In genomic region chr17:80036715-80037477, GRCh38 we compare ENCODE assay signal across 8 cellular contexts. TPM values are rescaled to one million over a fixed set of nuclear protein-coding genes. Genes with fewer than 3 reads are reported as not detected.
A peak's percentile ranks its signal among the peaks of the same experiment; 100 is the strongest.
DNase-seq lines count a peak whose midpoint lies in the region; ATAC-seq, FAIRE-seq and TF ChIP-seq lines count a peak whose summit lies in the region.

No MANE protein-coding gene starts in this region.

- no peaks in the 10 kb centered on the region for H3K9me2 ChIP-seq in neural cell (ENCODE audit: insufficient read depth, low read length)

- intact Hi-C loops in aorta (cut with DNase I), result loop anchor here in 1 of 2 donors (2.0 kb wide), 1 partner anchor 34 kb away; no protein-coding TSS in a partner anchor

- peaks cover 10% of the 10 kb centered on the region for H3K4me1 Mint-ChIP-seq in activated T-cell treated with anti-CD3 and anti-CD28 coated beads, Interleukin-2, amount 50 U/mL, for 4 hours (ENCODE audit: low read depth)

- TF ChIP-seq EP300 in neural cell (conservative IDR thresholded peaks at IDR 0.05; ENCODE audit: poor library complexity, severe bottlenecking), result no peak

- H3K27me3 ChIP-seq in neural cell (ENCODE audit: insufficient read depth, low read depth, low read length) (no peaks in the 10 kb centered on the region), aorta (ENCODE audit: control insufficient read depth in 1 of 2, insufficient read depth in 2 of 2, low read length in 1 of 2) (no peaks in the 10 kb centered on the region)

- FAIRE-seq in RCC 7860 (lab: Jason Lieb, UNC), result no peak

- H3K79me2 ChIP-seq in neural cell (replicated peaks; ENCODE audit: insufficient read depth, low read length), result peaks cover 40% of the 10 kb centered on the region

- peaks cover 9% of the 10 kb centered on the region for H3K27me3 Mint-ChIP-seq in activated T-cell treated with anti-CD3 and anti-CD28 coated beads, Interleukin-2, amount 50 U/mL, for 4 hours (ENCODE audit: low read depth)

- H4K20me1 ChIP-seq in neural cell (ENCODE audit: insufficient read depth), result no peaks in the 10 kb centered on the region

- H3K4me3 Mint-ChIP-seq in activated T-cell treated with anti-CD3 and anti-CD28 coated beads, Interleukin-2, amount 50 U/mL, for 4 hours, result peak overlapping the region; percentile 85

- H3K9ac ChIP-seq in neural cell (ENCODE audit: low read length), result peak overlapping the region; percentile 99

- no peaks in the 10 kb centered on the region for H3K9me3 Mint-ChIP-seq in activated T-cell treated with anti-CD3 and anti-CD28 coated beads, Interleukin-2, amount 50 U/mL, for 4 hours

- peak overlapping the region; percentile 80 for H3K4me3 ChIP-seq in fibroblast of pulmonary artery (replicated peaks; ENCODE audit: low read depth, low read length)
- peak overlapping the region; percentile 92 for H3K4me3 ChIP-seq in neural cell (ENCODE audit: low read length)
- peak overlapping the region; percentile 42 to 98 for H3K4me3 ChIP-seq in aorta (ENCODE audit: low read length in 2 of 2)

- no peaks in the 10 kb centered on the region for H3K36me3 ChIP-seq in neural cell (ENCODE audit: insufficient read depth, low read length)
- H3K36me3 ChIP-seq in aorta (ENCODE audit: control insufficient read depth in 1 of 2, insufficient read depth in 2 of 2, low read length in 1 of 2), result no peaks in the 10 kb centered on the region

- H3K36me3 Mint-ChIP-seq in activated T-cell treated with anti-CD3 and anti-CD28 coated beads, Interleukin-2, amount 50 U/mL, for 4 hours (ENCODE audit: insufficient read depth), result no peaks in the 10 kb centered on the region

- TF ChIP-seq RAD21 in neural cell (conservative IDR thresholded peaks at IDR 0.05), result peak; percentile 48

- TF ChIP-seq CTCF in fibroblast of pulmonary artery (IDR thresholded peaks at IDR 0.05; ENCODE audit: low read length, missing control alignments) (no peak), neural cell (IDR thresholded peaks at IDR 0.05; ENCODE audit: poor library complexity, severe bottlenecking) (no peak)

- H3K4me1 ChIP-seq in aorta (ENCODE audit: control insufficient read depth in 1 of 2, insufficient read depth in 2 of 2, low read length in 2 of 2), result no peaks in the 10 kb centered on the region

- DNase-seq in NCI-H2227 treated with DMSO at 0.1 percent for 48 hours (lab: John Stamatoyannopoulos, UW), result peak; percentile 82
- DNase-seq in activated T-cell treated with anti-CD3 and anti-CD28 coated beads, Interleukin-2, amount 50 U/mL, for 4 hours, result no peak
- DNase-seq in fibroblast of pulmonary artery (ENCODE audit: low read depth), result peak; percentile 24
- DNase-seq in aorta, result peak in 1 of 2 donors; percentile 82
- DNase-seq in RCC 7860 (ENCODE audit: low spot score), result no peak

- H3K9me3 ChIP-seq in neural cell (ENCODE audit: low read length) (no peaks in the 10 kb centered on the region), aorta (ENCODE audit: control insufficient read depth, low read length) (no peaks in the 10 kb centered on the region)

- H3K27ac ChIP-seq in neural cell (ENCODE audit: low read length) (peak overlapping the region; percentile 99), aorta (ENCODE audit: low read depth in 1 of 2, low read length in 2 of 2) (peak overlapping the region in 1 of 2 donors; percentile 12)

- peak overlapping the region; percentile 89 for H3K4me2 ChIP-seq in neural cell (ENCODE audit: low read length)

- no peaks in the 10 kb centered on the region for H3F3A ChIP-seq in neural cell (ENCODE audit: insufficient read depth, low read length, poor library complexity, severe bottlenecking)

- 1 to 2% methylated on average over 44 to 52 of the region's 52 CpGs for WGBS in aorta, 2 donors

- H2AFZ ChIP-seq in neural cell (ENCODE audit: low read depth, low read length), result peak overlapping the region; percentile 34

- peak; percentile 9 for ATAC-seq in GM19035 (IDR thresholded peaks at IDR 0.05; ENCODE audit: unreplicated experiment)
- ATAC-seq in activated T-cell treated with anti-CD3 and anti-CD28 coated beads, Interleukin-2, amount 50 U/mL, for 4 hours, result peak; percentile 15 to 23
- peak; percentile 55 for ATAC-seq in aorta (ENCODE audit: low FRiP score)
- no peak for ATAC-seq in HG03175 (IDR thresholded peaks at IDR 0.05; ENCODE audit: unreplicated experiment)

TF ChIP-seq in neural cell, 6 proteins besides CTCF, POLR2A, EP300 and RAD21:
- TF ChIP-seq EZH2 (IDR thresholded peaks at IDR 0.05; ENCODE audit: borderline replicate concordance, insufficient read depth, low read length, poor library complexity, severe bottlenecking) (no peak), SMC3 (conservative IDR thresholded peaks at IDR 0.05; ENCODE audit: poor library complexity) (peak; percentile 53), REST (IDR thresholded peaks at IDR 0.05; ENCODE audit: borderline replicate concordance) (peak; percentile 20), TAF1 (IDR thresholded peaks at IDR 0.05; ENCODE audit: low read depth) (no peak), MXI1 (conservative IDR thresholded peaks at IDR 0.05; ENCODE audit: poor library complexity, severe bottlenecking) (peak; percentile 88), POLR2AphosphoS5 (IDR thresholded peaks at IDR 0.05) (no peak)

RNA-seq across cellular contexts. Expression of gene CCDC40, which starts 0.5 kb away (rescaled TPM):
- total RNA-seq in activated T-cell treated with anti-CD3 and anti-CD28 coated beads, Interleukin-2, amount 50 U/mL, for 4 hours, result under 1 TPM; 0.25 to 0.98 (median 0.29) TPM
- polyA plus RNA-seq in neural cell, result 5.5 and 15.0 TPM in 2 replicates
- polyA minus RNA-seq in neural cell, result 18.0 and 24.1 TPM in 2 replicates
- total RNA-seq in aorta, result 10 to 100 TPM in 1 of 2 donors, 1 to 10 TPM in 1; 3.3 to 11.3 TPM
- 1 to 10 TPM; 2.6 to 6.8 TPM for polyA plus RNA-seq in aorta

RNA-seq across cellular contexts. Expression of gene TBC1D16, which starts 1.2 kb away (rescaled TPM):
- total RNA-seq in activated T-cell treated with anti-CD3 and anti-CD28 coated beads, Interleukin-2, amount 50 U/mL, for 4 hours, result 1 to 10 TPM; 2.2 to 3.3 (median 2.6) TPM
- 19.8 and 29.5 TPM in 2 replicates for polyA plus RNA-seq in neural cell
- 86.2 and 88.0 TPM in 2 replicates for polyA minus RNA-seq in neural cell
- 10 to 100 TPM; 42.5 to 43.6 TPM for total RNA-seq in aorta
- 10 to 100 TPM in 1 of 2 donors, 1 to 10 TPM in 1; 6.4 to 12.8 TPM for polyA plus RNA-seq in aorta

Comparison
In these comparisons a context has a peak if more than half of its experiments do, and no peak if none do; other contexts are left out.
1. DNase-seq: peak in NCI-H2227 treated with DMSO at 0.1 percent for 48 hours (single experiment) and fibroblast of pulmonary artery (single experiment); none in activated T-cell treated with anti-CD3 and anti-CD28 coated beads, Interleukin-2, amount 50 U/mL, for 4 hours (single experiment) and RCC 7860 (single experiment).
2. RNA of gene TBC1D16, which starts 1.2 kb away (total RNA-seq): 42.5 to 43.6 TPM in aorta; 2.2 to 3.3 TPM in activated T-cell treated with anti-CD3 and anti-CD28 coated beads, Interleukin-2, amount 50 U/mL, for 4 hours; every median in the first group is over 10 times any median in the second.
3. Peak in every context shown above with its lines, with median percentiles within 50 percentile points of each other: H3K4me3 ChIP-seq.